In the genomic region with DNA sequence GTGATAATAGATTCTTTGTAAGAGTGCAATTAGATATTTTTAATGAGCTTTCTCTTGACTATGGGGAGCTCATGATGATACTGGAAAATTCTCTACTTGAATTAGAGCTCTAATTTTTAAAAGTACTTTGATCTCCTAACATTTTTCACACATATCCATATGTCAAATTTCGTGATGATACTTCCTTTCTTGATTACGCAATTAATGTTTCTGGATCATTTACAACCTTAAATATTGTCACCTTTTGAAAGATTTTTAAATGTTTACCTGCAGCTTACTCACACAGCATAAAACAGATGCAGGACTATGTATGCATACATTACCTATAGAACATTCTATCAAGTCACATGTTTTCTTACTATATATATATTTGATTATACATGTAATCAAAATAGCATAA, we compare ENCODE assay signal across 8 cellular contexts.
"Had no signal": no experiment of that assay in that cellular context is flagged by ENCODE, and none has a peak within 500 bp of the region (broad histone marks: within the 10 kb centered on the region; RNA-seq: fewer than 3 reads in every experiment).

No MANE protein-coding gene starts in this region.

- ATAC-seq: GM23338, HCT116 had no signal

- H3K36me3 ChIP-seq: HAP-1 had no signal

- H3K9me3 ChIP-seq: HAP-1 had no signal

- H2AFZ ChIP-seq: GM23338 had no signal

- H3K4me1 ChIP-seq: HAP-1 had no signal

- H3K9ac ChIP-seq: KMS-11 had no signal

- H3K27ac ChIP-seq: KMS-11 had no signal

- H3K4me3 ChIP-seq: GM23338, HAP-1 had no signal

- DNase-seq: H7, HFFc6, Karpas-422 had no signal

- H3K4me2 ChIP-seq: GM23338, KMS-11 had no signal

- FAIRE-seq: HTR-8/SVneo had no signal
